7 cellular contexts compared by ENCODE assay signal in genomic region chr6:73656501-73657145, GRCh38.
"Had no signal": no experiment of that assay in that cellular context is flagged by ENCODE, and none has a peak within 500 bp of the region (broad histone marks: within the 10 kb centered on the region; RNA-seq: fewer than 3 reads in every experiment).

No MANE protein-coding gene starts in this region.

- H3K9me3 ChIP-seq: esophagus squamous epithelium, testis had no signal

- ATAC-seq: foreskin keratinocyte had no signal

- H3K27ac ChIP-seq: esophagus squamous epithelium, foreskin keratinocyte, testis had no signal

- H3K27ac Mint-ChIP-seq: activated naive CD4-positive, alpha-beta T cell treated with anti-CD3 and anti-CD28 coated beads, Interleukin-2, amount 10 ng/mL, durations not matched to agents 7 days and 5 days; nephron had no signal

- H3K27me3 ChIP-seq: esophagus squamous epithelium, foreskin keratinocyte, testis had no signal

- H3K4me3 ChIP-seq: esophagus squamous epithelium, testis had no signal

- H3K9me3 Mint-ChIP-seq: activated naive CD4-positive, alpha-beta T cell treated with anti-CD3 and anti-CD28 coated beads, Interleukin-2, amount 10 ng/mL, durations not matched to agents 7 days and 5 days; nephron had no signal

- H3K4me3 Mint-ChIP-seq: activated naive CD4-positive, alpha-beta T cell treated with anti-CD3 and anti-CD28 coated beads, Interleukin-2, amount 10 ng/mL, durations not matched to agents 7 days and 5 days had no signal

- DNase-seq: esophagus squamous epithelium; stimulated activated CD4-positive, alpha-beta T cell treated with anti-CD3 and anti-CD28 coated beads, Interleukin-12 subunit alpha, Interleukin-12 subunit beta, amount 100 ng/mL, for 4 hours; testis had no signal

- H3K36me3 Mint-ChIP-seq: activated naive CD4-positive, alpha-beta T cell treated with anti-CD3 and anti-CD28 coated beads, Interleukin-2, amount 10 ng/mL, durations not matched to agents 7 days and 5 days had no signal

- FAIRE-seq: urothelium cell line had no signal

- H3K27me3 Mint-ChIP-seq: activated naive CD4-positive, alpha-beta T cell treated with anti-CD3 and anti-CD28 coated beads, Interleukin-2, amount 10 ng/mL, durations not matched to agents 7 days and 5 days had no signal

- H3K36me3 ChIP-seq: esophagus squamous epithelium had no signal
